ENCODE assay signal across 8 cellular contexts in the genomic region with DNA sequence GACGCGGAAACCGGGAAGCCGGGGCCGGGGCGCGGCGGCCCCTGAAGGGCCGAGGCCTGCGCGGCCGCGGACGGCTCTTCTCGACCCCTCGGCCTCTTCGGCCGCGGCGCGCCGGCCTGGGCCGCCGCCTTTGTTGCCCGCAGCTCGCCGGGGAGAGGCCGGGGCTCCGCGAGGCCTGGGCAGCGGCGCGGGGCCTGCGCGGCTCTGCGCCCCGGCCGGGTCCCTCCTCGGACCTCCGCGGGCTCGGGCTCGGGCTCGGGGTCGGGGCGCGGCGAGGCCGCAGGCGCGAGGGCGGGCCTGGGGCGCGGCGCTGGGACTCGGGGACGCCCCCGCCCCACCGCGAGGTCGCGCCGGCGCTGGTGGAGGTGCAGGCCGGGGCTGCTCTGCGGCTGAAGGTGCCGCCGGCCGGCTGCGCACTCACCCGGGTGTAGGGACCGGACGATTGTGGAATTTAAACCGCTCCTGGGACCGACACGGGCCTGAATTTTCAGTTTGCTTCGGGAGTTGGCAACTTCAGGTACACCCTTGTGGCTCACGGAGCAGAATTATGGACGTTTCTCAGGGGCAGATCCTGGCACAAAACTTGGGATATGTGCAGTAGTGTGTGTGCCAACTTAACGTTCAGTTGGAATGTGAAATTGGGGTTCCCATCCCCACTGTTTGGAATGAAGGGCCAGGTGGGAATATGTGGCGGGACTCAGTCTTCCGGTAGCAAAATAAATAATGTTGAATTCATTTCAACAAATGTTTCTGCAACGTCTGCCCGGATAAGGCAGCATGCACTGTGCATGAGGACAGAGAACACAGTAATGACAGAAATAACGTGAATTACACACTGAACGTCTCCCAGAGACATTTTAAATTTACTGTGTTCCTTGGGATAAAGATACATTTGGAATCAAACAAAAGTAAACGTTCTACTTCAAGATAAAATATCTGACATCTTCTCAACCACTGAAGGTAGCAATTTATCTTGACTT. TPM values are rescaled to one million over a fixed set of nuclear protein-coding genes. Genes with fewer than 3 reads are reported as not detected.
DNase-seq lines count a peak whose midpoint lies in the region; ATAC-seq lines count a peak whose summit lies in the region.

No MANE protein-coding gene starts in this region.

- no peaks in the 10 kb centered on the region for H3K36me3 ChIP-seq in muscle layer of colon (ENCODE audit: insufficient read depth, low read length)

- H3K9ac ChIP-seq in muscle layer of colon (ENCODE audit: low read length), result peak overlapping the region; percentile 55

- H3K4me1 ChIP-seq in muscle layer of colon (ENCODE audit: insufficient read depth, low read length), result peaks cover 43% of the 10 kb centered on the region

- no peaks in the 10 kb centered on the region for H3K9me3 ChIP-seq in muscle layer of colon (ENCODE audit: low read length)

- ATAC-seq in GM19452 (IDR thresholded peaks at IDR 0.05; ENCODE audit: unreplicated experiment), result peak; percentile 45
- ATAC-seq in HG03442 (IDR thresholded peaks at IDR 0.05; ENCODE audit: unreplicated experiment), result peak; percentile 48
- peak; percentile 44 for ATAC-seq in esophagus mucosa

- DNase-seq in DMS79 treated with DMSO at 0.1 percent for 48 hours (lab: John Stamatoyannopoulos, UW), result peak; percentile 22
- no peak for DNase-seq in DMS79 (lab: John Stamatoyannopoulos, UW)
- DNase-seq in T-helper 9 cell, result peak; percentile 1
- no peak for DNase-seq in Ammon's horn (ENCODE audit: low spot score)

- H3K27ac ChIP-seq in muscle layer of colon (ENCODE audit: low read depth, low read length), result peak overlapping the region; percentile 47

- peak overlapping the region; percentile 68 to 91 for H3K4me3 ChIP-seq in muscle layer of colon (ENCODE audit: low read depth in 1 of 2, low read length in 2 of 2)

- no peaks in the 10 kb centered on the region for H3K27me3 ChIP-seq in muscle layer of colon (ENCODE audit: control insufficient read depth in 1 of 2, insufficient read depth in 2 of 2, low read length in 2 of 2)

RNA-seq across cellular contexts. Expression of a gene that starts 0.8 kb away (rescaled TPM):
- 21.2 TPM for total RNA-seq in esophagus mucosa

Comparison
In these comparisons a context has a peak if more than half of its experiments do, and no peak if none do; other contexts are left out.
1. DNase-seq: peak in DMS79 treated with DMSO at 0.1 percent for 48 hours (single experiment) and T-helper 9 cell (single experiment); none in DMS79 (single experiment) and Ammon's horn (single experiment).
2. Peak in every context shown above with its lines, with median percentiles within 50 percentile points of each other: ATAC-seq.